1 cellular context compared by ENCODE assay signal in genomic region chr4:7873881-7874280, GRCh38.
TF ChIP-seq lines count a peak whose summit lies in the region.

No MANE protein-coding gene starts in this region.

TF ChIP-seq in A549, 52 proteins besides CTCF, POLR2A, EP300 and RAD21 (continued from another document):
- no peak for TF ChIP-seq ELK1 (IDR thresholded peaks at IDR 0.05; ENCODE audit: low read depth, low read length)
- no peak for TF ChIP-seq JUNB (IDR thresholded peaks at IDR 0.05)
- no peak for TF ChIP-seq RNF2 (IDR thresholded peaks at IDR 0.05; ENCODE audit: borderline replicate concordance, low read depth)
- TF ChIP-seq HMGXB4 (CRISPR knock-in tag; IDR thresholded peaks at IDR 0.05; ENCODE audit: borderline replicate concordance) = no peak
- no peak for TF ChIP-seq RARB (CRISPR knock-in tag; IDR thresholded peaks at IDR 0.05)
- no peak for TF ChIP-seq EHF (CRISPR knock-in tag; IDR thresholded peaks at IDR 0.05)
- no peak for TF ChIP-seq EHMT2 (IDR thresholded peaks at IDR 0.05; ENCODE audit: low read depth)
- TF ChIP-seq GATA3 (IDR thresholded peaks at IDR 0.05; ENCODE audit: borderline replicate concordance) = no peak
- no peak for TF ChIP-seq RFX5 (IDR thresholded peaks at IDR 0.05)
- no peak for TF ChIP-seq CHD2 (IDR thresholded peaks at IDR 0.05; ENCODE audit: low read length, partially characterized antibody)
